Comparison of ENCODE assay signal across 23 cellular contexts in the genomic region with DNA sequence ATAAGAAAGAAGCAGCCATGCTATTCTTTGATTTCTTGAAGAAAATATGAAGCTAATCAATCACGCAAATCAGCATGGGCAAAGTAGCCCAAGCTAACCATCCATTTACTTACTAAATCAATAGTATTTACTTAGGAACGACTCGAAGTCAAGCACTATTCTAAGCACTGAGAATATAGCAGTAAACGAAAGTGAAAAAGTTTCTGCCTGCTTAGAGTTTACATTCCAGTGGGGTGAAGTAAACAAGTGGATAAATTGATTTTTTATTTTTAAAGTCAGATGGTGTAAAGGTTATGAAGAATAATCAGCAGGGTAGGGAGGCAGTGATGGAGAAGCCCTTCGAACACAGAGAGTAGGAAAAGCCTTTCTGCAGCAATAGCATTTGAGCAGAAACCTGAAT. TPM values are rescaled to one million over a fixed set of nuclear protein-coding genes. Genes with fewer than 3 reads are reported as not detected.
A peak's percentile ranks its signal among the peaks of the same experiment; 100 is the strongest.
DNase-seq lines count a peak whose midpoint lies in the region; ATAC-seq and TF ChIP-seq lines count a peak whose summit lies in the region.
"Had no signal": no experiment of that assay in that cellular context is flagged by ENCODE, and none has a peak within 500 bp of the region (broad histone marks: within the 10 kb centered on the region; RNA-seq: fewer than 3 reads in every experiment).

No MANE protein-coding gene starts in this region.

- intact Hi-C loops in heart right ventricle (cut with DNase I) (loop anchor here in 1 of 10 donors (10.0 kb wide), 1 partner anchor 773 kb away; a partner anchor contains a TSS), Right ventricle myocardium superior (cut with DNase I) (no loop called here), esophagus muscularis mucosa (cut with DNase I) (no loop called here), lower lobe of right lung (cut with DNase I) (no loop called here), upper lobe of right lung (cut with DNase I) (no loop called here)

- TF ChIP-seq EP300 in esophagus muscularis mucosa (IDR thresholded peaks at IDR 0.05): no peak

- H3K27ac ChIP-seq in heart right ventricle (peak overlapping the region in 6 of 10 donors; percentile 4 to 53 (median 47)), esophagus muscularis mucosa (replicated peaks in 1 of 4) (peak overlapping the region in 3 of 4 donors; percentile 2 to 53 (median 38)), lower lobe of right lung (peak overlapping the region; percentile 42), upper lobe of right lung (peak overlapping the region; percentile 12)
- H3K27ac ChIP-seq: BLaER1 treated with 17β-estradiol and CSF1 and Interleukin-3, amounts not matched to agents 10 nM and 100 nM; epithelial cell of prostate; left lung; neutrophil; thyroid gland had no signal

- no peak for TF ChIP-seq CTCF in heart right ventricle (IDR thresholded peaks at IDR 0.05)
- no peak for TF ChIP-seq CTCF in esophagus muscularis mucosa (IDR thresholded peaks at IDR 0.05)
- TF ChIP-seq CTCF in lower lobe of right lung (IDR thresholded peaks at IDR 0.05): no peak
- no peak for TF ChIP-seq CTCF in upper lobe of right lung (IDR thresholded peaks at IDR 0.05)

- H3K9me3 ChIP-seq in heart right ventricle: no peaks in the 10 kb centered on the region
- no peaks in the 10 kb centered on the region for H3K9me3 ChIP-seq in esophagus muscularis mucosa
- H3K9me3 ChIP-seq in lower lobe of right lung: no peaks in the 10 kb centered on the region
- H3K9me3 ChIP-seq in upper lobe of right lung: no peaks in the 10 kb centered on the region
- H3K9me3 ChIP-seq: left lung, neutrophil, thyroid gland had no signal

- no peak for ATAC-seq in heart right ventricle
- no peak for ATAC-seq in Right ventricle myocardium superior (ENCODE audit: poor library complexity)
- ATAC-seq in lower lobe of right lung: no peak
- ATAC-seq in upper lobe of right lung: no peak
- no peak for ATAC-seq in HG02571 (IDR thresholded peaks at IDR 0.05; ENCODE audit: unreplicated experiment)
- ATAC-seq: activated CD4-positive, CD25-positive, alpha-beta regulatory T cell treated with anti-CD3 and anti-CD28 coated beads, Interleukin-2, amount 50 U/mL, for 24 hours; activated T-cell treated with anti-CD3 and anti-CD28 coated beads, Interleukin-2, amount 50 U/mL, for 4 hours; left lung had no signal

- H3K27me3 ChIP-seq in heart right ventricle (no peaks in the 10 kb centered on the region), esophagus muscularis mucosa (no peaks in the 10 kb centered on the region), lower lobe of right lung (ENCODE audit: low read depth) (no peaks in the 10 kb centered on the region), upper lobe of right lung (no peaks in the 10 kb centered on the region)
- H3K27me3 ChIP-seq: BLaER1 treated with 17β-estradiol and CSF1 and Interleukin-3, amounts not matched to agents 10 nM and 100 nM; left lung; neutrophil; thyroid gland had no signal

- H3K4me1 ChIP-seq in heart right ventricle (peaks cover 0 to 58% (median 28%) of the 10 kb centered on the region in 9 donors), esophagus muscularis mucosa (peaks cover 20 to 49% (median 39%) of the 10 kb centered on the region in 4 donors), lower lobe of right lung (peaks cover 30% of the 10 kb centered on the region), upper lobe of right lung (peaks cover 17% of the 10 kb centered on the region)

- no peak for TF ChIP-seq POLR2A in esophagus muscularis mucosa (IDR thresholded peaks at IDR 0.05; ENCODE audit: low read depth)

- DNase-seq in heart right ventricle (no peak), Right ventricle myocardium superior (no peak), esophagus muscularis mucosa (ENCODE audit: extremely low spot score) (no peak), lower lobe of right lung (no peak), upper lobe of right lung (no peak), activated gamma-delta T cell treated with Interleukin-2 at 50 U/mL for 16 hours (no peak), T-helper 9 cell (no peak)
- DNase-seq: activated naive CD4-positive, alpha-beta T cell treated with anti-CD3 and anti-CD28 coated beads, Interleukin-2, amount 50 U/mL, for 16 hours; activated T-cell treated with anti-CD3 and anti-CD28 coated beads, Interleukin-2, amount 50 U/mL, for 4 hours; aorta; Kasumi-1; left lung; NCI-H1048; NCI-H187; NCI-H69; stimulated activated CD4-positive, alpha-beta T cell treated with anti-CD3 and anti-CD28 coated beads, Interleukin-4, amount 100 ng/mL, for 24 hours; stimulated activated naive CD4-positive, alpha-beta T cell treated with Interleukin-2 at 50 U/mL for 16 hours; thyroid gland had no signal

- 67 to 69% methylated on average over 5 of the region's 5 CpGs for WGBS in heart right ventricle, 2 donors
- 51% methylated on average over 5 of the region's 5 CpGs for WGBS in esophagus muscularis mucosa

- H3K36me3 ChIP-seq in heart right ventricle (peaks cover 0 to 49% (median 0%) of the 10 kb centered on the region in 9 donors), esophagus muscularis mucosa (peaks cover 0 to 32% (median 14%) of the 10 kb centered on the region in 4 donors), lower lobe of right lung (peaks cover 34% of the 10 kb centered on the region), upper lobe of right lung (peaks cover 25% of the 10 kb centered on the region)

- H3K4me3 ChIP-seq in heart right ventricle: no peak overlapping the region
- peak overlapping the region in 2 of 4 donors; percentile 14 to 15 for H3K4me3 ChIP-seq in esophagus muscularis mucosa
- H3K4me3 ChIP-seq in lower lobe of right lung: peak overlapping the region; percentile 2
- H3K4me3 ChIP-seq in upper lobe of right lung: peak overlapping the region; percentile 9
- H3K4me3 ChIP-seq: BLaER1 treated with 17β-estradiol and CSF1 and Interleukin-3, amounts not matched to agents 10 nM and 100 nM; left lung; thyroid gland had no signal

RNA-seq across cellular contexts. Expression of a gene that starts 5.5 kb away (rescaled TPM):
- 10 to 100 TPM; 19.8 to 29.4 (median 23.4) TPM for total RNA-seq in heart right ventricle
- 10 to 100 TPM in 1 of 2 donors, 1 to 10 TPM in 1; 8.5 to 22.3 TPM for polyA plus RNA-seq in heart right ventricle
- 26.1 TPM for total RNA-seq in Right ventricle myocardium superior
- 10 to 100 TPM; 22.9 to 25.3 (median 23.5) TPM for total RNA-seq in esophagus muscularis mucosa
- 18.6 TPM for total RNA-seq in lower lobe of right lung
- total RNA-seq in upper lobe of right lung: 20.0 TPM

RNA-seq across cellular contexts. Expression of a gene that starts 6.0 kb away (rescaled TPM):
- 10 to 100 TPM; 11.8 to 20.4 (median 15.9) TPM for total RNA-seq in heart right ventricle
- polyA plus RNA-seq in heart right ventricle: 1 to 10 TPM; 6.6 to 9.0 TPM
- 20.0 TPM for total RNA-seq in Right ventricle myocardium superior
- total RNA-seq in esophagus muscularis mucosa: 10 to 100 TPM; 12.0 to 14.8 (median 14.6) TPM
- 22.8 TPM for total RNA-seq in lower lobe of right lung
- 25.4 TPM for total RNA-seq in upper lobe of right lung

Comparison
In these comparisons a context has a peak if more than half of its experiments do, and no peak if none do; other contexts are left out.
1. H3K4me3 ChIP-seq: peak in lower lobe of right lung (single experiment) and upper lobe of right lung (single experiment); none in heart right ventricle (0 of 10).
2. Peak in every context shown above with its lines, with median percentiles within 50 percentile points of each other: H3K27ac ChIP-seq.